Comparison of ENCODE assay signal across 30 cellular contexts in genomic region chr13:48311223-48311622, GRCh38.
"Had no signal": no experiment of that assay in that cellular context is flagged by ENCODE, and none has a peak within 500 bp of the region (broad histone marks: within the 10 kb centered on the region; RNA-seq: fewer than 3 reads in every experiment).

No MANE protein-coding gene starts in this region.

- H3K27ac Mint-ChIP-seq: activated CD8-positive, alpha-beta memory T cell treated with anti-CD3 and anti-CD28 coated beads, Interleukin-2, amount 10 ng/mL, durations not matched to agents 7 days and 5 days; activated CD8-positive, alpha-beta T cell treated with anti-CD3 and anti-CD28 coated beads, Interleukin-2, amount 10 ng/mL, durations not matched to agents 7 days and 5 days; activated naive CD4-positive, alpha-beta T cell treated with anti-CD3 and anti-CD28 coated beads, Interleukin-2, amount 10 ng/mL, durations not matched to agents 7 days and 5 days; activated naive CD4-positive, alpha-beta T cell treated with anti-CD3 and anti-CD28 coated beads, Interleukin-2, amount 50 U/mL, for 72 hours; activated naive CD8-positive, alpha-beta T cell treated with anti-CD3 and anti-CD28 coated beads, Interleukin-2, amount 10 ng/mL, durations not matched to agents 7 days and 5 days; activated T-helper 1 cell treated with anti-CD3 and anti-CD28 coated beads, Interleukin-12 subunit alpha, Interleukin-12 subunit beta, Interleukin-2, Interleukin-4 antibody, amounts not matched to agents 30 ng/mL and 10 ng/mL and 1 ng/mL, durations not matched to agents 14 hours and 24 hours and 36 hours; brain; dendritic cell treated with granulocyte-macrophage colony-stimulating factor and Interleukin-4, amounts not matched to agents 40 ng/mL and 50 ng/mL, for 4 days; endodermal cell had no signal

- H3K9me3 Mint-ChIP-seq: activated naive CD4-positive, alpha-beta T cell treated with anti-CD3 and anti-CD28 coated beads, Interleukin-2, amount 10 ng/mL, durations not matched to agents 7 days and 5 days; activated T-helper 1 cell treated with anti-CD3 and anti-CD28 coated beads, Interleukin-12 subunit alpha, Interleukin-12 subunit beta, Interleukin-2, Interleukin-4 antibody, amounts not matched to agents 30 ng/mL and 10 ng/mL and 1 ng/mL, durations not matched to agents 14 hours and 24 hours and 36 hours; central memory CD8-positive, alpha-beta T cell had no signal

- H3K36me3 ChIP-seq: breast epithelium had no signal

- H3K27me3 ChIP-seq: ascending aorta, breast epithelium, dorsolateral prefrontal cortex, esophagus muscularis mucosa, gastroesophageal sphincter, heart right ventricle, hepatocyte had no signal

- DNase-seq: activated CD4-positive, alpha-beta T cell treated with anti-CD3 and anti-CD28 coated beads for 48 hours; activated CD4-positive, alpha-beta T cell treated with anti-CD3 and anti-CD28 coated beads, Interleukin-2, amount 50 U/mL, for 1 hour; activated CD4-positive, alpha-beta T cell treated with anti-CD3 and anti-CD28 coated beads, Interleukin-2, amount 50 U/mL, for 48 hours; activated CD8-positive, alpha-beta memory T cell treated with anti-CD3 and anti-CD28 coated beads, Interleukin-2, amount 10 ng/mL, durations not matched to agents 7 days and 5 days; activated CD8-positive, alpha-beta memory T cell treated with anti-CD3 and anti-CD28 coated beads, Interleukin-2, amount 50 U/mL, for 4 hours; activated CD8-positive, alpha-beta T cell treated with anti-CD3 and anti-CD28 coated beads, Interleukin-2, amount 10 ng/mL, durations not matched to agents 7 days and 5 days; activated gamma-delta T cell; activated naive CD4-positive, alpha-beta T cell; activated naive CD4-positive, alpha-beta T cell treated with anti-CD3 and anti-CD28 coated beads, Interleukin-2, amount 10 ng/mL, durations not matched to agents 7 days and 5 days; activated naive CD8-positive, alpha-beta T cell treated with anti-CD3 and anti-CD28 coated beads, Interleukin-2, amount 10 ng/mL, durations not matched to agents 7 days and 5 days; activated T-cell treated with anti-CD3 and anti-CD28 coated beads, Interleukin-2, amount 50 U/mL, for 1 hour; activated T-cell treated with anti-CD3 and anti-CD28 coated beads, Interleukin-2, amount 50 U/mL, for 48 hours; dorsolateral prefrontal cortex; effector memory CD4-positive, alpha-beta T cell; endodermal cell; erythroblast; foreskin melanocyte; heart right ventricle; T-helper 2 cell had no signal

- H3K9me3 ChIP-seq: ascending aorta, breast epithelium, esophagus muscularis mucosa, gastroesophageal sphincter had no signal

- H3K4me1 ChIP-seq: breast epithelium had no signal

- H3K4me3 ChIP-seq: ascending aorta, breast epithelium, coronary artery, dorsolateral prefrontal cortex, esophagus muscularis mucosa, gastroesophageal sphincter, heart right ventricle, hepatocyte had no signal

- H2AFZ ChIP-seq: hepatocyte had no signal

- H3K27ac ChIP-seq: ascending aorta, breast epithelium, coronary artery, esophagus muscularis mucosa, gastroesophageal sphincter, heart right ventricle, hepatocyte had no signal

- H3K4me3 Mint-ChIP-seq: activated CD8-positive, alpha-beta memory T cell treated with anti-CD3 and anti-CD28 coated beads, Interleukin-2, amount 10 ng/mL, durations not matched to agents 7 days and 5 days; activated CD8-positive, alpha-beta T cell treated with anti-CD3 and anti-CD28 coated beads, Interleukin-2, amount 10 ng/mL, durations not matched to agents 7 days and 5 days; activated naive CD4-positive, alpha-beta T cell treated with anti-CD3 and anti-CD28 coated beads, Interleukin-2, amount 10 ng/mL, durations not matched to agents 7 days and 5 days; activated naive CD8-positive, alpha-beta T cell treated with anti-CD3 and anti-CD28 coated beads, Interleukin-2, amount 10 ng/mL, durations not matched to agents 7 days and 5 days; activated T-helper 1 cell treated with anti-CD3 and anti-CD28 coated beads, Interleukin-12 subunit alpha, Interleukin-12 subunit beta, Interleukin-2, Interleukin-4 antibody, amounts not matched to agents 30 ng/mL and 10 ng/mL and 1 ng/mL, durations not matched to agents 14 hours and 24 hours and 36 hours; brain; central memory CD8-positive, alpha-beta T cell; dendritic cell treated with granulocyte-macrophage colony-stimulating factor and Interleukin-4, amounts not matched to agents 40 ng/mL and 50 ng/mL, for 4 days; endodermal cell had no signal

- ATAC-seq: activated CD8-positive, alpha-beta memory T cell treated with anti-CD3 and anti-CD28 coated beads, Interleukin-2, amount 10 ng/mL, durations not matched to agents 7 days and 5 days; activated CD8-positive, alpha-beta T cell treated with anti-CD3 and anti-CD28 coated beads, Interleukin-2, amount 10 ng/mL, durations not matched to agents 7 days and 5 days; activated naive CD4-positive, alpha-beta T cell treated with anti-CD3 and anti-CD28 coated beads, Interleukin-2, amount 50 U/mL, for 72 hours; gastroesophageal sphincter; heart right ventricle had no signal

- H3K4me1 Mint-ChIP-seq: endodermal cell had no signal

- H3K4me2 ChIP-seq: hepatocyte had no signal

- H3K27me3 Mint-ChIP-seq: activated CD8-positive, alpha-beta memory T cell treated with anti-CD3 and anti-CD28 coated beads, Interleukin-2, amount 10 ng/mL, durations not matched to agents 7 days and 5 days; activated naive CD4-positive, alpha-beta T cell treated with anti-CD3 and anti-CD28 coated beads, Interleukin-2, amount 10 ng/mL, durations not matched to agents 7 days and 5 days; activated naive CD8-positive, alpha-beta T cell treated with anti-CD3 and anti-CD28 coated beads, Interleukin-2, amount 10 ng/mL, durations not matched to agents 7 days and 5 days; brain; central memory CD8-positive, alpha-beta T cell; dendritic cell treated with granulocyte-macrophage colony-stimulating factor and Interleukin-4, amounts not matched to agents 40 ng/mL and 50 ng/mL, for 4 days had no signal
